In genomic region chr5:107786424-107786823, GRCh38 we compare ENCODE assay signal across 32 cellular contexts.
"Had no signal": no experiment of that assay in that cellular context is flagged by ENCODE, and none has a peak within 500 bp of the region (broad histone marks: within the 10 kb centered on the region; RNA-seq: fewer than 3 reads in every experiment).

No MANE protein-coding gene starts in this region.

- FAIRE-seq: astrocyte had no signal

- H3K4me3 ChIP-seq: adrenal gland, ascending aorta, body of pancreas, breast epithelium, cardiac muscle cell had no signal

- H3K9me3 ChIP-seq: adrenal gland, ascending aorta, body of pancreas had no signal

- H3K27ac ChIP-seq: adrenal gland, ascending aorta, body of pancreas, brain microvascular endothelial cell, breast epithelium, cardiac muscle cell had no signal

- DNase-seq: activated effector memory CD4-positive, alpha-beta T cell treated with anti-CD3 and anti-CD28 coated beads, Interleukin-2, amount 50 U/mL, for 16 hours; activated effector memory CD4-positive, alpha-beta T cell treated with Interleukin-2 at 50 U/mL for 16 hours; activated gamma-delta T cell; activated gamma-delta T cell treated with Interleukin-2 at 50 U/mL for 16 hours; activated naive CD4-positive, alpha-beta T cell; activated naive CD4-positive, alpha-beta T cell treated with anti-CD3 and anti-CD28 coated beads for 36 hours; activated naive CD4-positive, alpha-beta T cell treated with anti-CD3 and anti-CD28 coated beads, Interleukin-2, amount 10 ng/mL, durations not matched to agents 7 days and 5 days; activated naive CD4-positive, alpha-beta T cell treated with anti-CD3 and anti-CD28 coated beads, Interleukin-2, amount 50 U/mL, for 16 hours; activated naive CD4-positive, alpha-beta T cell treated with Interleukin-2 at 50 U/mL for 16 hours; activated naive CD8-positive, alpha-beta T cell treated with anti-CD3 and anti-CD28 coated beads for 36 hours; activated naive CD8-positive, alpha-beta T cell treated with anti-CD3 and anti-CD28 coated beads, Interleukin-2, amount 10 ng/mL, durations not matched to agents 7 days and 5 days; activated naive CD8-positive, alpha-beta T cell treated with anti-CD3 and anti-CD28 coated beads, Interleukin-2, amount 50 U/mL, for 24 hours; activated T-cell treated with anti-CD3 and anti-CD28 coated beads, Interleukin-2, amount 50 U/mL, for 24 hours; activated T-cell treated with anti-CD3 and anti-CD28 coated beads, Interleukin-2, amount 50 U/mL, for 4 hours; activated T-cell treated with anti-CD3 and anti-CD28 coated beads, Interleukin-2, amount 50 U/mL, for 48 hours; activated T-cell treated with anti-CD3 and anti-CD28 coated beads, Interleukin-2, amount 50 U/mL, for 72 hours; adrenal gland; amniotic stem cell; amygdala; anterior cingulate cortex; aorta; body of pancreas; brain microvascular endothelial cell; caudate nucleus; central memory CD4-positive, alpha-beta T cell; cerebellar nuclear complex had no signal

- H3K27me3 ChIP-seq: adrenal gland, ascending aorta, body of pancreas, brain microvascular endothelial cell, breast epithelium had no signal

- H3K4me1 ChIP-seq: adrenal gland, ascending aorta, breast epithelium had no signal

- H3K36me3 ChIP-seq: adrenal gland, ascending aorta, brain microvascular endothelial cell, breast epithelium, cardiac muscle cell had no signal

- ATAC-seq: activated naive CD4-positive, alpha-beta T cell treated with anti-CD3 and anti-CD28 coated beads, Interleukin-2, amount 50 U/mL, for 72 hours; activated naive CD8-positive, alpha-beta T cell treated with anti-CD3 and anti-CD28 coated beads, Interleukin-2, amount 50 U/mL, for 24 hours; activated T-cell treated with anti-CD3 and anti-CD28 coated beads, Interleukin-2, amount 50 U/mL, for 4 hours; activated T-cell treated with anti-CD3 and anti-CD28 coated beads, Interleukin-2, amount 50 U/mL, for 72 hours; activated T-helper 17 cell treated with anti-CD3 and anti-CD28 coated beads, Interleukin-2, amount 50 U/mL, for 72 hours; body of pancreas had no signal
